22 cellular contexts compared by ENCODE assay signal in genomic region chr2:216881411-216881810, GRCh38. TPM values are rescaled to one million over a fixed set of nuclear protein-coding genes. Genes with fewer than 3 reads are reported as not detected.
"Had no signal": no experiment of that assay in that cellular context is flagged by ENCODE, and none has a peak within 500 bp of the region (broad histone marks: within the 10 kb centered on the region; RNA-seq: fewer than 3 reads in every experiment).

No MANE protein-coding gene starts in this region.

- DNase-seq: activated CD4-positive, CD25-positive, alpha-beta regulatory T cell; activated T-cell treated with anti-CD3 and anti-CD28 coated beads, Interleukin-2, amount 50 U/mL, for 24 hours; amniotic stem cell; dorsolateral prefrontal cortex; left cardiac atrium; mesendoderm; naive thymus-derived CD8-positive, alpha-beta T cell; stomach; SW 1271; T-helper 9 cell had no signal

- H3K79me2 ChIP-seq: hepatocyte had no signal

- FAIRE-seq: islet of Langerhans had no signal

- H3K4me3 Mint-ChIP-seq: activated naive CD4-positive, alpha-beta T cell treated with anti-CD3 and anti-CD28 coated beads for 36 hours; activated T-cell treated with anti-CD3 and anti-CD28 coated beads, Interleukin-2, amount 50 U/mL, for 24 hours; type B pancreatic cell had no signal

- H3K27me3 Mint-ChIP-seq: progenitor cell of endocrine pancreas had no signal

- H3K4me2 ChIP-seq: hepatocyte had no signal

- H3K4me3 ChIP-seq: dorsolateral prefrontal cortex, hepatocyte, right atrium auricular region, skin epidermis, stomach had no signal

- H3K27me3 ChIP-seq: dorsolateral prefrontal cortex, hepatocyte, right atrium auricular region, stomach had no signal

- H3K9me3 ChIP-seq: right atrium auricular region, stomach had no signal

- H3K36me3 ChIP-seq: right atrium auricular region, stomach had no signal

- H3K27ac ChIP-seq: dorsolateral prefrontal cortex, right atrium auricular region, skin epidermis had no signal

- H3K36me3 Mint-ChIP-seq: naive thymus-derived CD8-positive, alpha-beta T cell; type B pancreatic cell had no signal

- ATAC-seq: left cardiac atrium; naive thymus-derived CD8-positive, alpha-beta T cell had no signal

- H3K9me3 Mint-ChIP-seq: activated naive CD4-positive, alpha-beta T cell treated with anti-CD3 and anti-CD28 coated beads for 36 hours; activated T-cell treated with anti-CD3 and anti-CD28 coated beads, Interleukin-2, amount 50 U/mL, for 24 hours; naive thymus-derived CD8-positive, alpha-beta T cell had no signal

- H3K27ac Mint-ChIP-seq: activated naive CD4-positive, alpha-beta T cell treated with anti-CD3 and anti-CD28 coated beads for 36 hours; activated T-cell treated with anti-CD3 and anti-CD28 coated beads, Interleukin-2, amount 50 U/mL, for 24 hours; activated T-helper 2 cell treated with anti-CD3 and anti-CD28 coated beads, Interferon-gamma antibody, Interleukin-2, Interleukin-4, amounts not matched to agents 10 μg/mL and 5 μg/mL and 100 μg/mL, durations not matched to agents 14 hours and 24 hours and 36 hours; naive thymus-derived CD8-positive, alpha-beta T cell; progenitor cell of endocrine pancreas; type B pancreatic cell had no signal

- H2AFZ ChIP-seq: hepatocyte had no signal

RNA-seq across cellular contexts. Expression of gene TNP1, which starts 21.5 kb away (rescaled TPM):
- total RNA-seq: activated naive CD4-positive, alpha-beta T cell treated with anti-CD3 and anti-CD28 coated beads for 36 hours; activated T-helper 2 cell treated with anti-CD3 and anti-CD28 coated beads, Interferon-gamma antibody, Interleukin-2, Interleukin-4, amounts not matched to agents 10 μg/mL and 5 μg/mL and 100 μg/mL, durations not matched to agents 14 hours and 24 hours and 36 hours; dorsolateral prefrontal cortex; hepatocyte; left cardiac atrium; lower leg skin; mucosa of gallbladder; naive thymus-derived CD8-positive, alpha-beta T cell; osteoblast; right atrium auricular region; stomach; temporal lobe had no signal
- polyA plus RNA-seq: hepatocyte; naive thymus-derived CD8-positive, alpha-beta T cell; stomach had no signal
